12 cellular contexts compared by ENCODE assay signal in genomic region chr10:102783541-102783930, GRCh38. TPM values are rescaled to one million over a fixed set of nuclear protein-coding genes. Genes with fewer than 3 reads are reported as not detected.
A peak's percentile ranks its signal among the peaks of the same experiment; 100 is the strongest.
DNase-seq lines count a peak whose midpoint lies in the region; ATAC-seq and TF ChIP-seq lines count a peak whose summit lies in the region.
"Had no signal": no experiment of that assay in that cellular context is flagged by ENCODE, and none has a peak within 500 bp of the region (broad histone marks: within the 10 kb centered on the region; RNA-seq: fewer than 3 reads in every experiment).

No MANE protein-coding gene starts in this region.

- H2AFZ ChIP-seq in H9 (ENCODE audit: low read length) = no peak overlapping the region

- TF ChIP-seq CTCF in MCF 10A (IDR thresholded peaks at IDR 0.05; ENCODE audit: unreplicated experiment) = no peak
- TF ChIP-seq CTCF in prostate gland (IDR thresholded peaks at IDR 0.05) = no peak
- no peak for TF ChIP-seq CTCF in H9 (conservative IDR thresholded peaks at IDR 0.05)

- H3K23me2 ChIP-seq in H9 (ENCODE audit: insufficient read length, low read depth, low read length, poor library complexity, severe bottlenecking) = no peaks in the 10 kb centered on the region

- no peaks in the 10 kb centered on the region for H3K27me3 ChIP-seq in CD4-positive, CD25-positive, alpha-beta regulatory T cell (ENCODE audit: control insufficient read depth, insufficient read depth, low read length)
- H3K27me3 ChIP-seq in prostate gland (replicated peaks; ENCODE audit: insufficient read depth) (no peaks in the 10 kb centered on the region), H9 (ENCODE audit: insufficient read depth, low read length) (no peaks in the 10 kb centered on the region)

- peak overlapping the region in 1 of 4 donors; percentile 26 for H3K4me3 Mint-ChIP-seq in CD4-positive, CD25-positive, alpha-beta regulatory T cell
- H3K4me3 Mint-ChIP-seq in MCF 10A (ENCODE audit: unreplicated experiment) = peak overlapping the region; percentile 64
- H3K4me3 Mint-ChIP-seq in activated T-cell treated with anti-CD3 and anti-CD28 coated beads, Interleukin-2, amount 50 U/mL, for 72 hours = no peak overlapping the region
- H3K4me3 Mint-ChIP-seq in H9 = no peak overlapping the region
- H3K4me3 Mint-ChIP-seq in activated CD4-positive, alpha-beta memory T cell treated with anti-CD3 and anti-CD28 coated beads, Interleukin-2, amount 10 ng/mL, durations not matched to agents 7 days and 5 days = no peak overlapping the region
- H3K4me3 Mint-ChIP-seq: activated naive CD4-positive, alpha-beta T cell treated with anti-CD3 and anti-CD28 coated beads for 36 hours had no signal

- H3K79me2 ChIP-seq in H9 (ENCODE audit: insufficient read depth, low read length) = no peaks in the 10 kb centered on the region

- H2BK120ac ChIP-seq in H9 (ENCODE audit: low read depth, low read length, poor library complexity, severe bottlenecking) = no peak overlapping the region

- H4K20me1 ChIP-seq in H9 (ENCODE audit: control insufficient read depth, insufficient read depth, insufficient read length) = no peaks in the 10 kb centered on the region

- no peak overlapping the region for H3K23ac ChIP-seq in H9 (ENCODE audit: insufficient read length, low read depth, low read length)

- no peak overlapping the region for H4K5ac ChIP-seq in H9 (ENCODE audit: insufficient read length, low read depth, low read length)

- no peak overlapping the region for H3T11ph ChIP-seq in H9 (ENCODE audit: low read length)

- no peaks in the 10 kb centered on the region for H3K9me3 Mint-ChIP-seq in CD4-positive, CD25-positive, alpha-beta regulatory T cell
- H3K9me3 Mint-ChIP-seq in MCF 10A (ENCODE audit: unreplicated experiment) (no peaks in the 10 kb centered on the region), H9 (no peaks in the 10 kb centered on the region)
- no peaks in the 10 kb centered on the region for H3K9me3 Mint-ChIP-seq in activated T-cell treated with anti-CD3 and anti-CD28 coated beads, Interleukin-2, amount 50 U/mL, for 72 hours
- H3K9me3 Mint-ChIP-seq in activated CD4-positive, alpha-beta memory T cell treated with anti-CD3 and anti-CD28 coated beads, Interleukin-2, amount 10 ng/mL, durations not matched to agents 7 days and 5 days = no peaks in the 10 kb centered on the region
- H3K9me3 Mint-ChIP-seq: activated naive CD4-positive, alpha-beta T cell treated with anti-CD3 and anti-CD28 coated beads for 36 hours had no signal

- TF ChIP-seq POLR2A in prostate gland (IDR thresholded peaks at IDR 0.05) = no peak

- peaks cover 11% of the 10 kb centered on the region for H3K36me3 Mint-ChIP-seq in CD4-positive, CD25-positive, alpha-beta regulatory T cell
- H3K36me3 Mint-ChIP-seq in MCF 10A (ENCODE audit: insufficient read depth, unreplicated experiment) (peaks cover 19% of the 10 kb centered on the region), H9 (ENCODE audit: insufficient read depth in 1 of 3, low read depth in 3 of 3) (no peaks in the 10 kb centered on the region)
- H3K36me3 Mint-ChIP-seq in activated T-cell treated with anti-CD3 and anti-CD28 coated beads, Interleukin-2, amount 50 U/mL, for 72 hours (ENCODE audit: insufficient read depth in 2 of 2) = peaks cover 0 to 7% of the 10 kb centered on the region in 2 donors
- H3K36me3 Mint-ChIP-seq in activated CD4-positive, alpha-beta memory T cell treated with anti-CD3 and anti-CD28 coated beads, Interleukin-2, amount 10 ng/mL, durations not matched to agents 7 days and 5 days (ENCODE audit: low read depth) = peaks cover 12% of the 10 kb centered on the region

- no peak overlapping the region for H2BK12ac ChIP-seq in H9 (ENCODE audit: insufficient read length, low read depth, low read length)

- H3K4me1 ChIP-seq in CD4-positive, CD25-positive, alpha-beta regulatory T cell (ENCODE audit: control insufficient read depth, insufficient read depth, low read length, poor library complexity, severe bottlenecking) = no peaks in the 10 kb centered on the region
- peaks cover 36% of the 10 kb centered on the region for H3K4me1 ChIP-seq in prostate gland (replicated peaks)
- H3K4me1 ChIP-seq in H9 (ENCODE audit: insufficient read depth, low read length) = peaks cover 11% of the 10 kb centered on the region; the same call in 1 of the 2 replicates

- CTCF ChIA-PET in MCF 10A (lab: Yijun Ruan, JAX) = interaction anchor here (0.6 to 7.2 kb wide), 5 partner anchors 9 to 1031 kb away, joined by 3 to 50 read pairs (median 3); no protein-coding TSS in a partner anchor
- CTCF ChIA-PET in activated CD4-positive, alpha-beta memory T cell treated with anti-CD3 and anti-CD28 coated beads, Interleukin-2, amount 10 ng/mL, durations not matched to agents 7 days and 5 days (lab: Charles Lee) = no interaction called here

- H3K4me2 ChIP-seq in H9 (ENCODE audit: insufficient read depth, insufficient read length, low read length) = no peak overlapping the region

- peaks cover 17 to 64% (median 42%) of the 10 kb centered on the region in 4 donors for H3K4me1 Mint-ChIP-seq in CD4-positive, CD25-positive, alpha-beta regulatory T cell
- H3K4me1 Mint-ChIP-seq in MCF 10A (ENCODE audit: insufficient read depth, unreplicated experiment) = peaks cover 41% of the 10 kb centered on the region
- H3K4me1 Mint-ChIP-seq in activated T-cell treated with anti-CD3 and anti-CD28 coated beads, Interleukin-2, amount 50 U/mL, for 72 hours (ENCODE audit: low read depth) = peaks cover 35% of the 10 kb centered on the region
- H3K4me1 Mint-ChIP-seq in H9 = peaks cover 25 to 30% of the 10 kb centered on the region in 2 experiments
- H3K4me1 Mint-ChIP-seq in activated CD4-positive, alpha-beta memory T cell treated with anti-CD3 and anti-CD28 coated beads, Interleukin-2, amount 10 ng/mL, durations not matched to agents 7 days and 5 days = peaks cover 10% of the 10 kb centered on the region

- H3K4ac ChIP-seq in H9 (ENCODE audit: low read depth, low read length) = no peak overlapping the region

- H3K18ac ChIP-seq in H9 (ENCODE audit: insufficient read length, low read depth, low read length) = no peak overlapping the region

- H3K27ac ChIP-seq in CD4-positive, CD25-positive, alpha-beta regulatory T cell (ENCODE audit: insufficient read depth, low read length, poor library complexity, severe bottlenecking) = no peak overlapping the region
- H3K27ac ChIP-seq in prostate gland = peak overlapping the region; percentile 92 to 95
- no peak overlapping the region for H3K27ac ChIP-seq in H9 (ENCODE audit: insufficient read length, low read depth, low read length)

- no peaks in the 10 kb centered on the region for H3K27me3 Mint-ChIP-seq in CD4-positive, CD25-positive, alpha-beta regulatory T cell
- H3K27me3 Mint-ChIP-seq in MCF 10A (ENCODE audit: insufficient read depth, unreplicated experiment) (no peaks in the 10 kb centered on the region), H9 (ENCODE audit: low read depth) (no peaks in the 10 kb centered on the region)
- no peaks in the 10 kb centered on the region for H3K27me3 Mint-ChIP-seq in activated T-cell treated with anti-CD3 and anti-CD28 coated beads, Interleukin-2, amount 50 U/mL, for 72 hours (ENCODE audit: low read depth)
- no peaks in the 10 kb centered on the region for H3K27me3 Mint-ChIP-seq in activated CD4-positive, alpha-beta memory T cell treated with anti-CD3 and anti-CD28 coated beads, Interleukin-2, amount 10 ng/mL, durations not matched to agents 7 days and 5 days

- POLR2A ChIA-PET in MCF 10A (lab: Yijun Ruan, JAX) = interaction anchor here (0.7 to 11.0 kb wide), 11 partner anchors 13 to 142 kb away, joined by 3 to 120 read pairs (median 5); partner anchors contain the start of gene WBP1L
- POLR2A ChIA-PET in activated CD4-positive, alpha-beta memory T cell treated with anti-CD3 and anti-CD28 coated beads, Interleukin-2, amount 10 ng/mL, durations not matched to agents 7 days and 5 days (lab: Charles Lee) = no interaction called here

- H3K9ac ChIP-seq in H9 (ENCODE audit: extremely low read depth, insufficient read length, low read length) = no peak overlapping the region

- ATAC-seq in CD4-positive, CD25-positive, alpha-beta regulatory T cell (ENCODE audit: low read depth in 2 of 2) = no peak
- ATAC-seq in left ventricle myocardium superior (peak; percentile 30), HG03469 (IDR thresholded peaks at IDR 0.05; ENCODE audit: unreplicated experiment) (no peak)
- ATAC-seq in activated T-cell treated with anti-CD3 and anti-CD28 coated beads, Interleukin-2, amount 50 U/mL, for 72 hours (replicated peaks in 1 of 2) = no peak

- H4K8ac ChIP-seq in H9 (replicated peaks; ENCODE audit: insufficient read length, low read depth, low read length) = no peak overlapping the region

- H2BK15ac ChIP-seq in H9 (ENCODE audit: low read depth, low read length) = no peak overlapping the region

- WGBS in prostate gland = 50% methylated on average over 2 of the region's 2 CpGs
- WGBS in H9 (ENCODE audit: extremely low coverage, insufficient read length, low lambda C conversion rate) = no CpG with 5 or more reads among the region's 2 CpGs

- intact Hi-C loops in MCF 10A (cut with micrococcal nuclease) = loop anchor here (2.0 to 5.0 kb wide), 2 partner anchors 31 to 41 kb away; partner anchors contain the start of gene WBP1L
- intact Hi-C loops in left ventricle myocardium superior (cut with micrococcal nuclease) = no loop called here
- intact Hi-C loops in prostate gland (cut with DNase I) = no loop called here

- BruUV-seq in MCF 10A (replicated peaks; lab: Mats Ljungman, UMichigan) = no TSS peak

- no peaks in the 10 kb centered on the region for H3K79me1 ChIP-seq in H9 (ENCODE audit: insufficient read depth, low read depth, low read length, poor library complexity, severe bottlenecking)

- no peak overlapping the region for H4K91ac ChIP-seq in H9 (ENCODE audit: insufficient read length, low read depth, low read length)

- H2AK5ac ChIP-seq in H9 (ENCODE audit: insufficient read length, low read length) = no peak overlapping the region

- no peak overlapping the region for H3K14ac ChIP-seq in H9 (ENCODE audit: insufficient read depth, low read length)

- H3K4me3 ChIP-seq in CD4-positive, CD25-positive, alpha-beta regulatory T cell (ENCODE audit: low read depth, low read length) = no peak overlapping the region
- no peak overlapping the region for H3K4me3 ChIP-seq in prostate gland

- H3K27ac Mint-ChIP-seq in CD4-positive, CD25-positive, alpha-beta regulatory T cell = peak overlapping the region in 2 of 3 donors; percentile 69 to 82
- H3K27ac Mint-ChIP-seq in MCF 10A (ENCODE audit: low read depth, unreplicated experiment) (peak overlapping the region; percentile 89), H9 (no peak overlapping the region)
- no peak overlapping the region for H3K27ac Mint-ChIP-seq in activated T-cell treated with anti-CD3 and anti-CD28 coated beads, Interleukin-2, amount 50 U/mL, for 72 hours
- H3K27ac Mint-ChIP-seq in activated CD4-positive, alpha-beta memory T cell treated with anti-CD3 and anti-CD28 coated beads, Interleukin-2, amount 10 ng/mL, durations not matched to agents 7 days and 5 days = no peak overlapping the region
- H3K27ac Mint-ChIP-seq: activated naive CD4-positive, alpha-beta T cell treated with anti-CD3 and anti-CD28 coated beads for 36 hours had no signal

- no peaks in the 10 kb centered on the region for H3K36me3 ChIP-seq in CD4-positive, CD25-positive, alpha-beta regulatory T cell (ENCODE audit: control insufficient read depth, insufficient read depth, low read length)
- H3K36me3 ChIP-seq in prostate gland = no peaks in the 10 kb centered on the region

- no peak overlapping the region for H2BK5ac ChIP-seq in H9 (ENCODE audit: insufficient read length, low read length)

- H3K9me3 ChIP-seq in CD4-positive, CD25-positive, alpha-beta regulatory T cell (ENCODE audit: control insufficient read depth in 2 of 2, low read length in 2 of 2) = no peaks in the 10 kb centered on the region
- no peaks in the 10 kb centered on the region for H3K9me3 ChIP-seq in prostate gland
- H3K9me3 ChIP-seq in H9 (ENCODE audit: control insufficient read depth, low read depth, low read length) = no peaks in the 10 kb centered on the region

- no peak overlapping the region for H3K56ac ChIP-seq in H9 (ENCODE audit: insufficient read length, low read depth, low read length)

- no peak for DNase-seq in CD4-positive, CD25-positive, alpha-beta regulatory T cell
- DNase-seq in MCF 10A (ENCODE audit: unreplicated experiment) (peak; percentile 47), left ventricle myocardium superior (no peak), prostate gland (ENCODE audit: low spot score) (no peak), H9 (no peak)
- no peak for DNase-seq in activated T-cell treated with anti-CD3 and anti-CD28 coated beads, Interleukin-2, amount 50 U/mL, for 72 hours
- no peak for DNase-seq in activated CD4-positive, alpha-beta memory T cell treated with anti-CD3 and anti-CD28 coated beads, Interleukin-2, amount 10 ng/mL, durations not matched to agents 7 days and 5 days
- DNase-seq: activated naive CD4-positive, alpha-beta T cell treated with anti-CD3 and anti-CD28 coated beads for 36 hours; NCI-H1105; stimulated activated CD4-positive, alpha-beta T cell treated with anti-CD3 and anti-CD28 coated beads, Interleukin-4, amount 100 ng/mL, for 24 hours had no signal

- H2BK20ac ChIP-seq in H9 (ENCODE audit: low read depth, low read length, poor library complexity, severe bottlenecking) = no peak overlapping the region

RNA-seq across cellular contexts. Expression of gene WBP1L, which starts 39.8 kb away (rescaled TPM):
- 27.7 TPM for total RNA-seq in CD4-positive, CD25-positive, alpha-beta regulatory T cell
- polyA plus RNA-seq in CD4-positive, CD25-positive, alpha-beta regulatory T cell = 10 to 100 TPM; 26.9 to 38.5 (median 28.3) TPM
- total RNA-seq in MCF 10A (2022) (19.8 and 24.8 TPM in 2 replicates), left ventricle myocardium superior (22.4 TPM), prostate gland (100 to 1,000 TPM; 136 to 168 TPM), H9 (2021) (23.8 and 24.5 TPM in 2 replicates)
- 10 to 100 TPM; 19.6 to 20.1 TPM for total RNA-seq in activated T-cell treated with anti-CD3 and anti-CD28 coated beads, Interleukin-2, amount 50 U/mL, for 72 hours
- total RNA-seq in activated CD4-positive, alpha-beta memory T cell treated with anti-CD3 and anti-CD28 coated beads, Interleukin-2, amount 10 ng/mL, durations not matched to agents 7 days and 5 days = 10 to 100 TPM; 31.7 to 31.9 TPM

RNA-seq across cellular contexts. Expression of gene CYP17A1, which starts 53.7 kb away (rescaled TPM):
- total RNA-seq in CD4-positive, CD25-positive, alpha-beta regulatory T cell = not detected
- not detected for polyA plus RNA-seq in CD4-positive, CD25-positive, alpha-beta regulatory T cell
- total RNA-seq in MCF 10A (2022) (not detected in 2 replicates), left ventricle myocardium superior (not detected), prostate gland (10 to 100 TPM in 1 of 2 donors, not detected in 1; 12.8 TPM), H9 (2021) (not detected in 2 replicates)
- total RNA-seq in activated T-cell treated with anti-CD3 and anti-CD28 coated beads, Interleukin-2, amount 50 U/mL, for 72 hours = not detected
- not detected for total RNA-seq in activated CD4-positive, alpha-beta memory T cell treated with anti-CD3 and anti-CD28 coated beads, Interleukin-2, amount 10 ng/mL, durations not matched to agents 7 days and 5 days
- total RNA-seq: activated naive CD4-positive, alpha-beta T cell treated with anti-CD3 and anti-CD28 coated beads for 36 hours; mesenteric fat pad had no signal

Comparison
In these comparisons a context has a peak if more than half of its experiments do, and no peak if none do; other contexts are left out.
1. H3K27ac ChIP-seq: peak in prostate gland (2 of 2); none in CD4-positive, CD25-positive, alpha-beta regulatory T cell (single experiment) and H9 (single experiment).
2. H3K27ac Mint-ChIP-seq: peak in CD4-positive, CD25-positive, alpha-beta regulatory T cell (2 of 3) and MCF 10A (single experiment); none in activated T-cell treated with anti-CD3 and anti-CD28 coated beads, Interleukin-2, amount 50 U/mL, for 72 hours (single experiment), H9 (0 of 3) and activated CD4-positive, alpha-beta memory T cell treated with anti-CD3 and anti-CD28 coated beads, Interleukin-2, amount 10 ng/mL, durations not matched to agents 7 days and 5 days (single experiment).